Comparison of ENCODE assay signal across 31 cellular contexts in the genomic region with DNA sequence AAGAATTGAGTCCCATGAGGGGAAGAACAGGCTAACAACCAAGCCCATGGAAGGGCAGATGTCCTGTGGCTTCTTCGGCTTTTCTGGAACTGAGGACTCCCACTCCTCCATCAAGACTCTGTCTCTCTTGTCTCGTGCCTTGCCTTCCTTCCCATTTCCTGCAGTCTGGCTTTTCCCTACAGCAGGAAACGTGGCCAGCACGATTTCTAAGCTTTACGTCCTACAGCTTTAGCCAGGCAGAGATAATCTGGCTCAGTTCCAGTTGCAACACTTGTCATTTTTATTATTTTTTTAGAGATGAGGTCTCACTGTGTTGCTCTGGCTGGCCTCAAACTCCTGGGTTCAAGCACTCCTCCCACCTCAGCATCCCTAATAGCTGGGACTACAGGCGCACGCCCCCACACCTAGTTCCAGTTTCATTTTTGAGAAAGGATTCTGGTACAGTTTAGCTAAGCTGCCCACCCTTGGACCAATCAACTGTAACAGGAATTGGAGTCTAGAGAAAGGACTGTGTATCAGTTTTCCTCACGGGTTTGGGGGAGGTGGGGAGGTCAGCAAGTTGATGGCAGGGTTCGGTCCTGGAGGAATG. TPM values are rescaled to one million over a fixed set of nuclear protein-coding genes. Genes with fewer than 3 reads are reported as not detected.
DNase-seq lines count a peak whose midpoint lies in the region; ATAC-seq and TF ChIP-seq lines count a peak whose summit lies in the region.
"Had no signal": no experiment of that assay in that cellular context is flagged by ENCODE, and none has a peak within 500 bp of the region (broad histone marks: within the 10 kb centered on the region; RNA-seq: fewer than 3 reads in every experiment).

No MANE protein-coding gene starts in this region.

- H3K27ac ChIP-seq in Karpas-422 (ENCODE audit: low read length) = no peak overlapping the region
- H3K27ac ChIP-seq: cardiac muscle cell, left lung, tibial nerve had no signal

- peak; percentile 21 for DNase-seq in NCI-H82 (lab: John Stamatoyannopoulos, UW)
- no peak for DNase-seq in NCI-H82 treated with DMSO at 0.1 percent for 48 hours (lab: John Stamatoyannopoulos, UW; ENCODE audit: unreplicated experiment)
- no peak for DNase-seq in Karpas-422
- no peak for DNase-seq in endothelial cell (ENCODE audit: low spot score)
- DNase-seq in posterior vena cava (ENCODE audit: low spot score) = peak; percentile 13
- DNase-seq in effector CD8-positive, alpha-beta T cell (lab: John Stamatoyannopoulos, UW) = no peak
- DNase-seq in NAMALWA (ENCODE audit: low spot score) = no peak
- DNase-seq: ACHN; activated CD4-positive, alpha-beta memory T cell treated with anti-CD3 and anti-CD28 coated beads for 36 hours; activated CD4-positive, CD25-positive, alpha-beta regulatory T cell treated with anti-CD3 and anti-CD28 coated beads, Interleukin-2, amount 50 U/mL, for 72 hours; activated CD8-positive, alpha-beta memory T cell treated with anti-CD3 and anti-CD28 coated beads, Interleukin-2, amount 50 U/mL, for 4 hours; BE2C; cortex of kidney; DMS153; GDM1; hippocampal formation; immature natural killer cell; Kasumi-1; left lung; naive thymus-derived CD4-positive, alpha-beta T cell; NCI-H226; SK-N-SH; stimulated activated CD4-positive, alpha-beta T cell treated with anti-CD3 and anti-CD28 coated beads, Interleukin-1b, Interleukin-23, amount 100 ng/mL, for 48 hours; T-helper 17 cell had no signal

- ATAC-seq in GM18502 (IDR thresholded peaks at IDR 0.05; ENCODE audit: poor library complexity, unreplicated experiment) = no peak
- ATAC-seq: HCT116; left lung; naive thymus-derived CD4-positive, alpha-beta T cell; T-helper 17 cell had no signal

- H3K4me3 Mint-ChIP-seq in endothelial cell (ENCODE audit: unreplicated experiment) = no peak overlapping the region
- H3K4me3 Mint-ChIP-seq: activated CD4-positive, alpha-beta memory T cell treated with anti-CD3 and anti-CD28 coated beads for 36 hours; activated naive CD8-positive, alpha-beta T cell; immature natural killer cell; naive thymus-derived CD4-positive, alpha-beta T cell; T-helper 17 cell had no signal

- peak overlapping the region; percentile 6 for H3K4me2 ChIP-seq in Karpas-422 (ENCODE audit: low read depth, low read length, poor library complexity, severe bottlenecking)
- H3K4me2 ChIP-seq: SK-N-SH, smooth muscle cell had no signal

- H3K27ac Mint-ChIP-seq in endothelial cell (ENCODE audit: unreplicated experiment) = peak overlapping the region; percentile 82
- H3K27ac Mint-ChIP-seq: activated CD4-positive, alpha-beta memory T cell treated with anti-CD3 and anti-CD28 coated beads for 36 hours; activated naive CD8-positive, alpha-beta T cell; activated T-helper 2 cell treated with anti-CD3 and anti-CD28 coated beads, Interferon-gamma antibody, Interleukin-2, Interleukin-4, amounts not matched to agents 10 μg/mL and 5 μg/mL and 100 μg/mL, durations not matched to agents 14 hours and 24 hours and 36 hours; immature natural killer cell; naive thymus-derived CD4-positive, alpha-beta T cell; T-helper 17 cell had no signal

- H2AFZ ChIP-seq in Karpas-422 (ENCODE audit: low read length) = no peak overlapping the region

- no peaks in the 10 kb centered on the region for H3K4me1 ChIP-seq in Karpas-422 (ENCODE audit: low read length)

- no peaks in the 10 kb centered on the region for H3K9me2 ChIP-seq in Karpas-422 (replicated peaks; ENCODE audit: insufficient read depth, low read length)
- H3K9me2 ChIP-seq: SK-N-SH had no signal

- H3K9ac ChIP-seq in Karpas-422 (ENCODE audit: low read length) = no peak overlapping the region
- H3K9ac ChIP-seq: SK-N-SH had no signal

- H3K27me3 Mint-ChIP-seq in endothelial cell (ENCODE audit: unreplicated experiment) = peaks cover 2% of the 10 kb centered on the region
- H3K27me3 Mint-ChIP-seq: activated CD4-positive, alpha-beta memory T cell treated with anti-CD3 and anti-CD28 coated beads for 36 hours; activated naive CD8-positive, alpha-beta T cell; T-helper 17 cell had no signal

- no peaks in the 10 kb centered on the region; the same call in 1 of the 2 replicates for H3K27me3 ChIP-seq in Karpas-422 (ENCODE audit: low read length)
- H3K27me3 ChIP-seq: BE2C, cardiac muscle cell, left lung, tibial nerve had no signal

- no peak overlapping the region for H3K4me3 ChIP-seq in Karpas-422 (ENCODE audit: low read length)
- H3K4me3 ChIP-seq: cardiac muscle cell, left lung, smooth muscle cell, tibial nerve had no signal

- H3K36me3 Mint-ChIP-seq in endothelial cell (ENCODE audit: low read depth, unreplicated experiment) = peaks cover 4% of the 10 kb centered on the region
- H3K36me3 Mint-ChIP-seq: activated CD4-positive, alpha-beta memory T cell treated with anti-CD3 and anti-CD28 coated beads for 36 hours; activated naive CD8-positive, alpha-beta T cell; immature natural killer cell had no signal

- H3K4me1 Mint-ChIP-seq in endothelial cell (ENCODE audit: unreplicated experiment) = peaks cover 17% of the 10 kb centered on the region
- H3K4me1 Mint-ChIP-seq: immature natural killer cell had no signal

- TF ChIP-seq CTCF in endothelial cell (IDR thresholded peaks at IDR 0.05; ENCODE audit: unreplicated experiment) = no peak

- H3K79me2 ChIP-seq in Karpas-422 (ENCODE audit: low read length) = no peaks in the 10 kb centered on the region

- H3K9me3 Mint-ChIP-seq in endothelial cell (ENCODE audit: unreplicated experiment) = no peaks in the 10 kb centered on the region
- H3K9me3 Mint-ChIP-seq: activated CD4-positive, alpha-beta memory T cell treated with anti-CD3 and anti-CD28 coated beads for 36 hours; activated T-helper 2 cell treated with anti-CD3 and anti-CD28 coated beads, Interferon-gamma antibody, Interleukin-2, Interleukin-4, amounts not matched to agents 10 μg/mL and 5 μg/mL and 100 μg/mL, durations not matched to agents 14 hours and 24 hours and 36 hours; immature natural killer cell had no signal

- intact Hi-C loops in posterior vena cava (cut with DNase I) = no loop called here

- H4K20me1 ChIP-seq in Karpas-422 (ENCODE audit: insufficient read depth, low read depth, low read length) = no peaks in the 10 kb centered on the region

- H3K36me3 ChIP-seq in Karpas-422 (ENCODE audit: insufficient read depth, low read length) = no peaks in the 10 kb centered on the region
- H3K36me3 ChIP-seq: BE2C, cardiac muscle cell, left lung, tibial nerve had no signal

- H3K9me3 ChIP-seq in Karpas-422 (ENCODE audit: low read length) = 0 out of 2 replicates have a peak, but pooled peaks cover 3% of the 10 kb centered on the region
- H3K9me3 ChIP-seq: BE2C, left lung, SK-N-SH, tibial nerve had no signal

RNA-seq across cellular contexts. Expression of a gene that starts 19.9 kb away (rescaled TPM):
- 560 and 724 TPM in 2 replicates for total RNA-seq in Karpas-422 (2014; rRNA removed; shearing (Covaris generic); ENCODE audit: low replicate concordance)
- 634 TPM for total RNA-seq in endothelial cell (ENCODE audit: unreplicated experiment)
- 100 to 1,000 TPM; 662 to 764 TPM for total RNA-seq in posterior vena cava

Comparison
In these comparisons a context has a peak if more than half of its experiments do, and no peak if none do; other contexts are left out.
1. DNase-seq: peak in NCI-H82 (single experiment) and posterior vena cava (single experiment); none in NCI-H82 treated with DMSO at 0.1 percent for 48 hours (single experiment), Karpas-422 (single experiment), endothelial cell (single experiment), effector CD8-positive, alpha-beta T cell (single experiment) and NAMALWA (single experiment).